ENCODE assay signal across 1 cellular context in genomic region chr18:31162419-31162793, GRCh38.
TF ChIP-seq lines count a peak whose summit lies in the region.

No MANE protein-coding gene starts in this region.

TF ChIP-seq in GM23338, 12 proteins besides CTCF, POLR2A, EP300 and RAD21 (continued from another document):
- TF ChIP-seq ZNF462 (CRISPR knock-in tag; IDR thresholded peaks at IDR 0.05) (no peak), CREB1 (CRISPR knock-in tag; IDR thresholded peaks at IDR 0.05; ENCODE audit: low read depth) (no peak), JUNB (IDR thresholded peaks at IDR 0.05; ENCODE audit: unreplicated experiment) (no peak)
